In genomic region chr5:76521240-76521758, GRCh38 we compare ENCODE assay signal across 9 cellular contexts.
A peak's percentile ranks its signal among the peaks of the same experiment; 100 is the strongest.
DNase-seq lines count a peak whose midpoint lies in the region; ATAC-seq and TF ChIP-seq lines count a peak whose summit lies in the region.
"Had no signal": no experiment of that assay in that cellular context is flagged by ENCODE, and none has a peak within 500 bp of the region (broad histone marks: within the 10 kb centered on the region; RNA-seq: fewer than 3 reads in every experiment).

No MANE protein-coding gene starts in this region.

- H3K4me1 Mint-ChIP-seq in stimulated activated naive B cell treated with anti-CD40 and anti-IgM and Interleukin-4, amounts not matched to agents 10 μg/mL and 1 μg/mL and 100 μg/mL, for 72 hours, result peaks cover 3 to 18% of the 10 kb centered on the region in 2 donors
- H3K4me1 Mint-ChIP-seq in Calu3 (ENCODE audit: low read depth, unreplicated experiment), result no peaks in the 10 kb centered on the region

- BruUV-seq in Calu3 (replicated peaks; lab: Mats Ljungman, UMichigan), result no TSS peak

- H3K9me3 Mint-ChIP-seq in stimulated activated naive B cell treated with anti-CD40 and anti-IgM and Interleukin-4, amounts not matched to agents 10 μg/mL and 1 μg/mL and 100 μg/mL, for 72 hours, result no peaks in the 10 kb centered on the region
- no peaks in the 10 kb centered on the region for H3K9me3 Mint-ChIP-seq in Calu3 (ENCODE audit: low read depth, unreplicated experiment)

- WGBS in esophagus squamous epithelium, 2 donors, result 19 to 22% methylated on average over 6 of the region's 6 CpGs

- DNase-seq in A172 (ENCODE audit: low spot score) (peak; percentile 73), cardiac fibroblast (ENCODE audit: low read depth in 2 of 2) (peak; percentile 40 to 84), SW 1271 (lab: John Stamatoyannopoulos, UW) (no peak), esophagus squamous epithelium (lab: John Stamatoyannopoulos, UW) (no peak), Calu3 (no peak)
- DNase-seq in stimulated activated naive B cell treated with anti-CD40 and anti-IgM and Interleukin-4, amounts not matched to agents 10 μg/mL and 1 μg/mL and 100 μg/mL, for 72 hours, result no peak
- DNase-seq: activated B cell treated with CpG ODN at 0.5 μM for 24 hours had no signal

- no peaks in the 10 kb centered on the region for H3K36me3 Mint-ChIP-seq in stimulated activated naive B cell treated with anti-CD40 and anti-IgM and Interleukin-4, amounts not matched to agents 10 μg/mL and 1 μg/mL and 100 μg/mL, for 72 hours
- H3K36me3 Mint-ChIP-seq in Calu3 (ENCODE audit: insufficient read depth, unreplicated experiment), result no peaks in the 10 kb centered on the region

- H3K27ac ChIP-seq in esophagus squamous epithelium, result no peak overlapping the region

- TF ChIP-seq CTCF in cardiac fibroblast (IDR thresholded peaks at IDR 0.05; ENCODE audit: low read depth, low read length) (no peak), esophagus squamous epithelium (IDR thresholded peaks at IDR 0.05) (no peak), Calu3 (IDR thresholded peaks at IDR 0.05; ENCODE audit: unreplicated experiment) (no peak)

- peaks cover 0 to 16% (median 4%) of the 10 kb centered on the region in 3 donors for H3K4me1 ChIP-seq in esophagus squamous epithelium

- H3K27me3 Mint-ChIP-seq in stimulated activated naive B cell treated with anti-CD40 and anti-IgM and Interleukin-4, amounts not matched to agents 10 μg/mL and 1 μg/mL and 100 μg/mL, for 72 hours, result no peaks in the 10 kb centered on the region
- H3K27me3 Mint-ChIP-seq in Calu3 (ENCODE audit: unreplicated experiment), result no peaks in the 10 kb centered on the region
- H3K27me3 Mint-ChIP-seq: activated B cell treated with CpG ODN at 0.5 μM for 24 hours had no signal

- H3K36me3 ChIP-seq in esophagus squamous epithelium, result no peaks in the 10 kb centered on the region

- no peaks in the 10 kb centered on the region for H3K27me3 ChIP-seq in esophagus squamous epithelium

- ATAC-seq in GM18870 (IDR thresholded peaks at IDR 0.05; ENCODE audit: unreplicated experiment) (peak; percentile 86), HG03175 (IDR thresholded peaks at IDR 0.05; ENCODE audit: unreplicated experiment) (peak; percentile 70)
- peak; percentile 70 to 74 for ATAC-seq in stimulated activated naive B cell treated with anti-CD40 and anti-IgM and Interleukin-4, amounts not matched to agents 10 μg/mL and 1 μg/mL and 100 μg/mL, for 72 hours (replicated peaks)

- peak overlapping the region in 1 of 2 donors; percentile 4 for H3K4me3 Mint-ChIP-seq in stimulated activated naive B cell treated with anti-CD40 and anti-IgM and Interleukin-4, amounts not matched to agents 10 μg/mL and 1 μg/mL and 100 μg/mL, for 72 hours
- no peak overlapping the region for H3K4me3 Mint-ChIP-seq in Calu3 (ENCODE audit: low read depth, unreplicated experiment)
- H3K4me3 Mint-ChIP-seq: activated B cell treated with CpG ODN at 0.5 μM for 24 hours had no signal

- H3K4me3 ChIP-seq in cardiac fibroblast (replicated peaks in 1 of 2; ENCODE audit: low read depth in 2 of 2, low read length in 2 of 2) (no peak overlapping the region), esophagus squamous epithelium (no peak overlapping the region)

- intact Hi-C loops in esophagus squamous epithelium (cut with DNase I) (no loop called here), Calu3 (cut with micrococcal nuclease; ENCODE audit: unreplicated experiment) (no loop called here)

- no peaks in the 10 kb centered on the region for H3K9me3 ChIP-seq in esophagus squamous epithelium

- CTCF ChIA-PET in Calu3 (lab: Charles Lee), result no interaction called here

- TF ChIP-seq POLR2A in esophagus squamous epithelium (IDR thresholded peaks at IDR 0.05), result no peak

- peak overlapping the region; percentile 73 for H3K27ac Mint-ChIP-seq in stimulated activated naive B cell treated with anti-CD40 and anti-IgM and Interleukin-4, amounts not matched to agents 10 μg/mL and 1 μg/mL and 100 μg/mL, for 72 hours
- H3K27ac Mint-ChIP-seq in Calu3 (ENCODE audit: unreplicated experiment), result no peak overlapping the region
- H3K27ac Mint-ChIP-seq: activated B cell treated with CpG ODN at 0.5 μM for 24 hours had no signal

Comparison
In these comparisons a context has a peak if more than half of its experiments do, and no peak if none do; other contexts are left out.
1. DNase-seq: peak in A172 (single experiment) and cardiac fibroblast (2 of 2); none in stimulated activated naive B cell treated with anti-CD40 and anti-IgM and Interleukin-4, amounts not matched to agents 10 μg/mL and 1 μg/mL and 100 μg/mL, for 72 hours (single experiment), SW 1271 (0 of 2), esophagus squamous epithelium (single experiment) and Calu3 (single experiment).
2. Peak in every context shown above with its lines, with median percentiles within 50 percentile points of each other: ATAC-seq.